33 cellular contexts compared by ENCODE assay signal in the genomic region with DNA sequence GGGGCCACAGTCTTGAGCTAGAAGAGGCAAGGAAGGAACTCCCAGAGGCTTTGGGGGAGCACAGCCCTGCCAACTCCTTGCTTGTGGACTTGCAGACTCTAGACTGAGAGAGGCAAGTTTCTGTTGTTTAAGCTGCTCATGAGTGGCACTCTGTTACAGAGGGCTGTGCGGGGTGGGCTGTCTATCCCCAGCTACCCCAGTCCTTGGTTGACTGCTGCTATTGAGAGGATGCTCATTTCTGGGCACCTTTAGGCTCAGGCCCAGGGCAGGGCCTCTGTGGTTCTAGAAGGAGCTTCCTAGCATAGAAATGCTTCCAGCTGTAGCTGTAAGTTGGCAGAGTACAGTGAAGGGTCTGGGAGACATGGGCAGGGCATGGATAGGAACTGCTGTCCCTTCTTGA.
"Had no signal": no experiment of that assay in that cellular context is flagged by ENCODE, and none has a peak within 500 bp of the region (broad histone marks: within the 10 kb centered on the region; RNA-seq: fewer than 3 reads in every experiment).

No MANE protein-coding gene starts in this region.

- H3K4me1 ChIP-seq: adrenal gland, ascending aorta, body of pancreas, breast epithelium had no signal

- DNase-seq: activated effector memory CD4-positive, alpha-beta T cell treated with anti-CD3 and anti-CD28 coated beads, Interleukin-2, amount 50 U/mL, for 16 hours; activated effector memory CD4-positive, alpha-beta T cell treated with Interleukin-2 at 50 U/mL for 16 hours; activated gamma-delta T cell; activated gamma-delta T cell treated with Interleukin-2 at 50 U/mL for 16 hours; activated naive CD4-positive, alpha-beta T cell; activated naive CD4-positive, alpha-beta T cell treated with anti-CD3 and anti-CD28 coated beads for 36 hours; activated naive CD4-positive, alpha-beta T cell treated with anti-CD3 and anti-CD28 coated beads, Interleukin-2, amount 10 ng/mL, durations not matched to agents 7 days and 5 days; activated naive CD4-positive, alpha-beta T cell treated with anti-CD3 and anti-CD28 coated beads, Interleukin-2, amount 50 U/mL, for 16 hours; activated naive CD4-positive, alpha-beta T cell treated with Interleukin-2 at 50 U/mL for 16 hours; activated naive CD8-positive, alpha-beta T cell treated with anti-CD3 and anti-CD28 coated beads for 36 hours; activated naive CD8-positive, alpha-beta T cell treated with anti-CD3 and anti-CD28 coated beads, Interleukin-2, amount 10 ng/mL, durations not matched to agents 7 days and 5 days; activated naive CD8-positive, alpha-beta T cell treated with anti-CD3 and anti-CD28 coated beads, Interleukin-2, amount 50 U/mL, for 24 hours; activated T-cell treated with anti-CD3 and anti-CD28 coated beads for 4 hours; activated T-cell treated with anti-CD3 and anti-CD28 coated beads, Interleukin-2, amount 50 U/mL, for 1 hour; activated T-cell treated with anti-CD3 and anti-CD28 coated beads, Interleukin-2, amount 50 U/mL, for 24 hours; activated T-cell treated with anti-CD3 and anti-CD28 coated beads, Interleukin-2, amount 50 U/mL, for 4 hours; activated T-cell treated with anti-CD3 and anti-CD28 coated beads, Interleukin-2, amount 50 U/mL, for 48 hours; activated T-cell treated with anti-CD3 and anti-CD28 coated beads, Interleukin-2, amount 50 U/mL, for 72 hours; adrenal gland; amniotic stem cell; amygdala; anterior cingulate cortex; aorta; body of pancreas; brain microvascular endothelial cell; caudate nucleus; central memory CD4-positive, alpha-beta T cell; cerebellar nuclear complex had no signal

- H3K36me3 ChIP-seq: adrenal gland, ascending aorta, brain microvascular endothelial cell, breast epithelium, cardiac muscle cell had no signal

- H3K27ac ChIP-seq: adrenal gland, ascending aorta, body of pancreas, brain microvascular endothelial cell, breast epithelium, cardiac muscle cell had no signal

- ATAC-seq: activated naive CD4-positive, alpha-beta T cell treated with anti-CD3 and anti-CD28 coated beads, Interleukin-2, amount 50 U/mL, for 72 hours; activated naive CD8-positive, alpha-beta T cell treated with anti-CD3 and anti-CD28 coated beads, Interleukin-2, amount 50 U/mL, for 24 hours; activated T-cell treated with anti-CD3 and anti-CD28 coated beads, Interleukin-2, amount 50 U/mL, for 4 hours; activated T-cell treated with anti-CD3 and anti-CD28 coated beads, Interleukin-2, amount 50 U/mL, for 72 hours; activated T-helper 17 cell treated with anti-CD3 and anti-CD28 coated beads, Interleukin-2, amount 50 U/mL, for 72 hours; body of pancreas had no signal

- H3K4me3 ChIP-seq: adrenal gland, ascending aorta, body of pancreas, breast epithelium, cardiac muscle cell had no signal

- H3K27me3 ChIP-seq: adrenal gland, ascending aorta, body of pancreas, brain microvascular endothelial cell, breast epithelium, cardiac muscle cell had no signal

- H3K9me3 ChIP-seq: adrenal gland, ascending aorta, body of pancreas had no signal
